13 cellular contexts compared by ENCODE assay signal in genomic region chr2:228768818-228769217, GRCh38.
DNase-seq lines count a peak whose midpoint lies in the region; TF ChIP-seq lines count a peak whose summit lies in the region.
"Had no signal": no experiment of that assay in that cellular context is flagged by ENCODE, and none has a peak within 500 bp of the region (broad histone marks: within the 10 kb centered on the region; RNA-seq: fewer than 3 reads in every experiment).

No MANE protein-coding gene starts in this region.

- no peaks in the 10 kb centered on the region for H3K27me3 ChIP-seq in A673 (replicated peaks; ENCODE audit: insufficient read depth, low read depth, low read length, poor library complexity)
- H3K27me3 ChIP-seq in hepatocyte = no peaks in the 10 kb centered on the region
- no peaks in the 10 kb centered on the region for H3K27me3 ChIP-seq in tibial artery
- H3K27me3 ChIP-seq: BLaER1 treated with 17β-estradiol and CSF1 and Interleukin-3, amounts not matched to agents 10 nM and 100 nM had no signal

- H3K9me2 ChIP-seq in hepatocyte (replicated peaks; ENCODE audit: insufficient read depth) = no peaks in the 10 kb centered on the region

- peaks cover 10% of the 10 kb centered on the region for H3K4me1 ChIP-seq in A673 (ENCODE audit: insufficient read depth, low read length, poor library complexity, severe bottlenecking)
- H3K4me1 ChIP-seq in hepatocyte (ENCODE audit: insufficient read depth) = no peaks in the 10 kb centered on the region
- peaks cover 0 to 31% (median 0%) of the 10 kb centered on the region in 4 donors for H3K4me1 ChIP-seq in tibial artery
- H3K4me1 ChIP-seq: BLaER1 treated with 17β-estradiol and CSF1 and Interleukin-3, amounts not matched to agents 10 nM and 100 nM had no signal

- H3K36me3 ChIP-seq in A673 (ENCODE audit: insufficient read depth, low read length, poor library complexity, severe bottlenecking) (no peaks in the 10 kb centered on the region), hepatocyte (replicated peaks; ENCODE audit: insufficient read depth, low read depth) (no peaks in the 10 kb centered on the region), tibial artery (no peaks in the 10 kb centered on the region)
- H3K36me3 ChIP-seq: BLaER1 treated with 17β-estradiol and CSF1 and Interleukin-3, amounts not matched to agents 10 nM and 100 nM had no signal

- no peak for TF ChIP-seq CTCF in A673 (conservative IDR thresholded peaks at IDR 0.05; ENCODE audit: low read depth, low read length)
- no peak for TF ChIP-seq CTCF in HFF-Myc (IDR thresholded peaks at IDR 0.05; ENCODE audit: low read depth, low read length, missing control alignments)
- TF ChIP-seq CTCF in hepatocyte (IDR thresholded peaks at IDR 0.05; ENCODE audit: poor library complexity) = no peak
- no peak for TF ChIP-seq CTCF in tibial artery (IDR thresholded peaks at IDR 0.05)

- intact Hi-C loops in A673 (cut with micrococcal nuclease; ENCODE audit: unreplicated experiment) = no loop called here
- intact Hi-C loops in tibial artery (cut with DNase I; ENCODE audit: low total_unique reads) = no loop called here

- no peaks in the 10 kb centered on the region for H3K79me2 ChIP-seq in hepatocyte

- 60% methylated on average over 1 of the region's 1 CpG for WGBS in hepatocyte (ENCODE audit: low lambda C conversion rate, missing lambda C conversion rate)

- POLR2A ChIA-PET in A673 (lab: Charles Lee; ENCODE audit: low non-redundant PET) = no interaction called here

- H4K20me1 ChIP-seq in hepatocyte (ENCODE audit: insufficient read depth, poor library complexity, severe bottlenecking) = no peaks in the 10 kb centered on the region
- H4K20me1 ChIP-seq: BLaER1 treated with 17β-estradiol and CSF1 and Interleukin-3, amounts not matched to agents 10 nM and 100 nM had no signal

- CTCF ChIA-PET in A673 (lab: Charles Lee) = no interaction called here

- DNase-seq in A673 (ENCODE audit: low spot score) (peak; percentile 85), HFF-Myc (ENCODE audit: extremely low read depth, low read depth) (peak; percentile 49), astrocyte of the hippocampus (ENCODE audit: low read depth, low spot score) (peak; percentile 68), hepatocyte (ENCODE audit: low spot score) (peak; percentile 12), NCI-H146 treated with DMSO at 0.1 percent for 48 hours (lab: John Stamatoyannopoulos, UW; ENCODE audit: unreplicated experiment) (no peak), tibial artery (no peak), mesenteric fat pad (ENCODE audit: low spot score) (no peak), NCI-H2029 treated with DMSO at 0.1 percent for 48 hours (lab: John Stamatoyannopoulos, UW) (no peak)
- DNase-seq: cerebellar nuclear complex; NCI-H1048; NCI-H524 treated with DMSO at 0.1 percent for 48 hours; stimulated activated CD4-positive, alpha-beta T cell treated with anti-CD3 and anti-CD28 coated beads, Interleukin-15, amount 100 ng/mL, for 24 hours had no signal

- H3K4me3 ChIP-seq in A673 (ENCODE audit: low read depth, low read length, poor library complexity, severe bottlenecking) = no peak overlapping the region
- no peak overlapping the region for H3K4me3 ChIP-seq in HFF-Myc (replicated peaks; ENCODE audit: low read depth, low read length)
- no peak overlapping the region for H3K4me3 ChIP-seq in hepatocyte
- H3K4me3 ChIP-seq in tibial artery = no peak overlapping the region
- H3K4me3 ChIP-seq: BLaER1 treated with 17β-estradiol and CSF1 and Interleukin-3, amounts not matched to agents 10 nM and 100 nM had no signal

- H3K9me3 ChIP-seq in A673 (ENCODE audit: low read depth, low read length, poor library complexity, severe bottlenecking) (no peaks in the 10 kb centered on the region), hepatocyte (ENCODE audit: low read depth) (no peaks in the 10 kb centered on the region), tibial artery (no peaks in the 10 kb centered on the region)

- H2AFZ ChIP-seq in hepatocyte = no peak overlapping the region

- no peak overlapping the region for H3K27ac ChIP-seq in A673 (ENCODE audit: low read depth, low read length, poor library complexity, severe bottlenecking)
- no peak overlapping the region for H3K27ac ChIP-seq in hepatocyte
- peak overlapping the region in 1 of 2 donors; percentile 41 for H3K27ac ChIP-seq in tibial artery
- H3K27ac ChIP-seq: BLaER1 treated with 17β-estradiol and CSF1 and Interleukin-3, amounts not matched to agents 10 nM and 100 nM had no signal

- H3K4me2 ChIP-seq in hepatocyte = no peak overlapping the region
- H3K4me2 ChIP-seq: BLaER1 treated with 17β-estradiol and CSF1 and Interleukin-3, amounts not matched to agents 10 nM and 100 nM had no signal

- BruUV-seq in A673 (replicated peaks; lab: Mats Ljungman, UMichigan) = no TSS peak

Comparison
In these comparisons a context has a peak if more than half of its experiments do, and no peak if none do; other contexts are left out.
1. DNase-seq: peak in A673 (single experiment), HFF-Myc (single experiment), astrocyte of the hippocampus (single experiment) and hepatocyte (single experiment); none in NCI-H146 treated with DMSO at 0.1 percent for 48 hours (single experiment), tibial artery (0 of 2), mesenteric fat pad (single experiment) and NCI-H2029 treated with DMSO at 0.1 percent for 48 hours (single experiment).